In the genomic region with DNA sequence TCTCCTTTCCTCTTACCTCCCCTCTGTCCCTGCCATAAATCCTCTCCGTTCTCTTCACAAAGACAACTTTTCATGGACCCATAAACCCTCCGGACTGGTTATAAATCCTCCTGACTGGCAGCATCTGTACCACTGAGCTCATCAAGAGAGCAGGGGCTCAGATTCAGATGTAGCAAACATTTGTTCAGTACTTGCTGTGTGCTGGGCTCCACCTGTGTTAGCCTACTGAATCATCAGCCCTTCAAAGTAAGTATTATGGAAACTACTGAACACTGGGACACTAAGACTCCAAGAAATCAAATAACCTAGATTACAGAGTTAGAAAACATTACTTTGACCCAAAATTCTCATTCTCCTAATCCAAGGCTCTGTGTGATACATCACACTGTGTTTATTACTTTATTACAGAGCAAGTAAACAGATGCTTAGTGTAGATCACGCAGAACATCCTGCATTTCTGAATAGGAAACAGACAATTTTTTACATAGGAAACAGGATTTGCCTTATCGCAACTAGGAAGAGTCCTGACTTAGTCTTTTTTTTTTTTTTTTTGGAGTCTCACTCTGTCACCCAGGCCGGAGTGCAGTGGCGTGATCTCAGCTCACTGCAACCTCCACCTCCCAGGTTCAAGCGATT, we compare ENCODE assay signal across 9 cellular contexts.
"Had no signal": no experiment of that assay in that cellular context is flagged by ENCODE, and none has a peak within 500 bp of the region (broad histone marks: within the 10 kb centered on the region; RNA-seq: fewer than 3 reads in every experiment).

No MANE protein-coding gene starts in this region.

- H3K9me3 Mint-ChIP-seq: IgD-negative memory B cell had no signal

- H3K9ac ChIP-seq: GM23248, KMS-11 had no signal

- H3K27me3 Mint-ChIP-seq: IgD-negative memory B cell had no signal

- H3K4me1 ChIP-seq: HAP-1 had no signal

- H2AFZ ChIP-seq: GM23248 had no signal

- H3K4me3 Mint-ChIP-seq: HFFc6, IgD-negative memory B cell had no signal

- H3K27ac ChIP-seq: GM23248, KMS-11 had no signal

- H3K27ac Mint-ChIP-seq: HFFc6, IgD-negative memory B cell had no signal

- H3K4me3 ChIP-seq: GM23248, HAP-1 had no signal

- H3K4me2 ChIP-seq: KMS-11 had no signal

- DNase-seq: GOT3, H7, HFFc6, KBM-7 had no signal

- H3K36me3 Mint-ChIP-seq: IgD-negative memory B cell had no signal

- ATAC-seq: HCT116 had no signal

- H3K9me3 ChIP-seq: HAP-1 had no signal

- H3K4me1 Mint-ChIP-seq: IgD-negative memory B cell had no signal

- H3K36me3 ChIP-seq: HAP-1 had no signal
